In the genomic region with DNA sequence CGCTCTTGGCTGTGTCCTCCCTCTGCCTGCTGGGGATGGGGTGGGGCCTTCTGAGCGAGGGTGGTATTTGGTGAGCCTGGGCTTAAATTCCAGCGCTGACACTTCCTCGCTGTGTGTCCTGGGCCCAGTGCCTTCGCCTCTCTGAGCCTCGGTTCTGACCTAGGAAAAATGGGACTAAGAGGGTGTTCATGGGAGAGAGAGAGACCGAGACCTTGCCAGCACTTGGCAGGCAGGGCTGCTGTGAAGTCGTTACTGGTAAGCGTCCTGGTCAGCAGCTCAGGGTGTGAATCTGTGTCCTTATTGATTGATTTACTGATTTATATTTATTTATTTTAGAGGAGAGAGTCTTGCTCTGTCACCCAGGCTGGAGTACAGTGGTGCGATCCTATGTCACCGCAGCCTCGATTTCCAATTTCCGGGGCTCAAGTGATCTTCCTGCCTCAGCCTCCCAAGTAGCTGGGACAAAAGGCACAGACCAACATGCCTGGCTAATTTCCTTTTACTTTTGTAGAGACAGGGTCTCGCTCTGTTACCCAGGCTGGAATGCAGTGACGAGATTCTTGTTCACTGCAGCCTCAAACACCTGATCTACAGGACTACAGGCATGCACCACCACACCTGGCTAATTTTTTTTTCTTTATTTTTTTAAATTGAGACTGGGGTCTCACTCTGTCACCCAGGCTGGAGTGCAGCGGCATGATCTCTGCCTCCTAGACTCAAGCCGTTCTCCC, we compare ENCODE assay signal across 2 cellular contexts.
TF ChIP-seq lines count a peak whose summit lies in the region.

No MANE protein-coding gene starts in this region.

TF ChIP-seq in SK-N-SH, 30 proteins besides CTCF, POLR2A, EP300 and RAD21 (continued from another document):
- TF ChIP-seq, protein P1, sequence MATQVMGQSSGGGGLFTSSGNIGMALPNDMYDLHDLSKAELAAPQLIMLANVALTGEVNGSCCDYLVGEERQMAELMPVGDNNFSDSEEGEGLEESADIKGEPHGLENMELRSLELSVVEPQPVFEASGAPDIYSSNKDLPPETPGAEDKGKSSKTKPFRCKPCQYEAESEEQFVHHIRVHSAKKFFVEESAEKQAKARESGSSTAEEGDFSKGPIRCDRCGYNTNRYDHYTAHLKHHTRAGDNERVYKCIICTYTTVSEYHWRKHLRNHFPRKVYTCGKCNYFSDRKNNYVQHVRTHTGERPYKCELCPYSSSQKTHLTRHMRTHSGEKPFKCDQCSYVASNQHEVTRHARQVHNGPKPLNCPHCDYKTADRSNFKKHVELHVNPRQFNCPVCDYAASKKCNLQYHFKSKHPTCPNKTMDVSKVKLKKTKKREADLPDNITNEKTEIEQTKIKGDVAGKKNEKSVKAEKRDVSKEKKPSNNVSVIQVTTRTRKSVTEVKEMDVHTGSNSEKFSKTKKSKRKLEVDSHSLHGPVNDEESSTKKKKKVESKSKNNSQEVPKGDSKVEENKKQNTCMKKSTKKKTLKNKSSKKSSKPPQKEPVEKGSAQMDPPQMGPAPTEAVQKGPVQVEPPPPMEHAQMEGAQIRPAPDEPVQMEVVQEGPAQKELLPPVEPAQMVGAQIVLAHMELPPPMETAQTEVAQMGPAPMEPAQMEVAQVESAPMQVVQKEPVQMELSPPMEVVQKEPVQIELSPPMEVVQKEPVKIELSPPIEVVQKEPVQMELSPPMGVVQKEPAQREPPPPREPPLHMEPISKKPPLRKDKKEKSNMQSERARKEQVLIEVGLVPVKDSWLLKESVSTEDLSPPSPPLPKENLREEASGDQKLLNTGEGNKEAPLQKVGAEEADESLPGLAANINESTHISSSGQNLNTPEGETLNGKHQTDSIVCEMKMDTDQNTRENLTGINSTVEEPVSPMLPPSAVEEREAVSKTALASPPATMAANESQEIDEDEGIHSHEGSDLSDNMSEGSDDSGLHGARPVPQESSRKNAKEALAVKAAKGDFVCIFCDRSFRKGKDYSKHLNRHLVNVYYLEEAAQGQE (IDR thresholded peaks at IDR 0.05; ENCODE audit: low read depth, low read length) = no peak
- no peak for TF ChIP-seq NRF1 (IDR thresholded peaks at IDR 0.05; ENCODE audit: low read depth, low read length)
- TF ChIP-seq ELF1 (IDR thresholded peaks at IDR 0.05) = no peak
- TF ChIP-seq FOXJ3 (CRISPR knock-in tag; IDR thresholded peaks at IDR 0.05) = no peak
- TF ChIP-seq FOSL2 (IDR thresholded peaks at IDR 0.05; ENCODE audit: borderline replicate concordance, low read depth) = no peak
- TF ChIP-seq, protein P2, sequence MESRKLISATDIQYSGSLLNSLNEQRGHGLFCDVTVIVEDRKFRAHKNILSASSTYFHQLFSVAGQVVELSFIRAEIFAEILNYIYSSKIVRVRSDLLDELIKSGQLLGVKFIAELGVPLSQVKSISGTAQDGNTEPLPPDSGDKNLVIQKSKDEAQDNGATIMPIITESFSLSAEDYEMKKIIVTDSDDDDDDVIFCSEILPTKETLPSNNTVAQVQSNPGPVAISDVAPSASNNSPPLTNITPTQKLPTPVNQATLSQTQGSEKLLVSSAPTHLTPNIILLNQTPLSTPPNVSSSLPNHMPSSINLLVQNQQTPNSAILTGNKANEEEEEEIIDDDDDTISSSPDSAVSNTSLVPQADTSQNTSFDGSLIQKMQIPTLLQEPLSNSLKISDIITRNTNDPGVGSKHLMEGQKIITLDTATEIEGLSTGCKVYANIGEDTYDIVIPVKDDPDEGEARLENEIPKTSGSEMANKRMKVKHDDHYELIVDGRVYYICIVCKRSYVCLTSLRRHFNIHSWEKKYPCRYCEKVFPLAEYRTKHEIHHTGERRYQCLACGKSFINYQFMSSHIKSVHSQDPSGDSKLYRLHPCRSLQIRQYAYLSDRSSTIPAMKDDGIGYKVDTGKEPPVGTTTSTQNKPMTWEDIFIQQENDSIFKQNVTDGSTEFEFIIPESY (IDR thresholded peaks at IDR 0.05; ENCODE audit: borderline replicate concordance, low read depth) = no peak

TF ChIP-seq in SK-N-SH treated with all-trans-retinoic acid at 6 μM for 48 hours, 23 proteins besides CTCF, POLR2A, EP300 and RAD21 (continued from another document):
- TF ChIP-seq, protein P3, sequence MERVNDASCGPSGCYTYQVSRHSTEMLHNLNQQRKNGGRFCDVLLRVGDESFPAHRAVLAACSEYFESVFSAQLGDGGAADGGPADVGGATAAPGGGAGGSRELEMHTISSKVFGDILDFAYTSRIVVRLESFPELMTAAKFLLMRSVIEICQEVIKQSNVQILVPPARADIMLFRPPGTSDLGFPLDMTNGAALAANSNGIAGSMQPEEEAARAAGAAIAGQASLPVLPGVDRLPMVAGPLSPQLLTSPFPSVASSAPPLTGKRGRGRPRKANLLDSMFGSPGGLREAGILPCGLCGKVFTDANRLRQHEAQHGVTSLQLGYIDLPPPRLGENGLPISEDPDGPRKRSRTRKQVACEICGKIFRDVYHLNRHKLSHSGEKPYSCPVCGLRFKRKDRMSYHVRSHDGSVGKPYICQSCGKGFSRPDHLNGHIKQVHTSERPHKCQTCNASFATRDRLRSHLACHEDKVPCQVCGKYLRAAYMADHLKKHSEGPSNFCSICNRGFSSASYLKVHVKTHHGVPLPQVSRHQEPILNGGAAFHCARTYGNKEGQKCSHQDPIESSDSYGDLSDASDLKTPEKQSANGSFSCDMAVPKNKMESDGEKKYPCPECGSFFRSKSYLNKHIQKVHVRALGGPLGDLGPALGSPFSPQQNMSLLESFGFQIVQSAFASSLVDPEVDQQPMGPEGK (CRISPR knock-in tag; IDR thresholded peaks at IDR 0.05; ENCODE audit: borderline replicate concordance) = no peak
- TF ChIP-seq, protein P4, sequence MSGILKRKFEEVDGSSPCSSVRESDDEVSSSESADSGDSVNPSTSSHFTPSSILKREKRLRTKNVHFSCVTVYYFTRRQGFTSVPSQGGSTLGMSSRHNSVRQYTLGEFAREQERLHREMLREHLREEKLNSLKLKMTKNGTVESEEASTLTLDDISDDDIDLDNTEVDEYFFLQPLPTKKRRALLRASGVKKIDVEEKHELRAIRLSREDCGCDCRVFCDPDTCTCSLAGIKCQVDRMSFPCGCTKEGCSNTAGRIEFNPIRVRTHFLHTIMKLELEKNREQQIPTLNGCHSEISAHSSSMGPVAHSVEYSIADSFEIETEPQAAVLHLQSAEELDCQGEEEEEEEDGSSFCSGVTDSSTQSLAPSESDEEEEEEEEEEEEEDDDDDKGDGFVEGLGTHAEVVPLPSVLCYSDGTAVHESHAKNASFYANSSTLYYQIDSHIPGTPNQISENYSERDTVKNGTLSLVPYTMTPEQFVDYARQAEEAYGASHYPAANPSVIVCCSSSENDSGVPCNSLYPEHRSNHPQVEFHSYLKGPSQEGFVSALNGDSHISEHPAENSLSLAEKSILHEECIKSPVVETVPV (CRISPR knock-in tag; IDR thresholded peaks at IDR 0.05) = no peak
- TF ChIP-seq SNAI2 (CRISPR knock-in tag; IDR thresholded peaks at IDR 0.05) = no peak
- no peak for TF ChIP-seq ZFP3 (CRISPR knock-in tag; IDR thresholded peaks at IDR 0.05)
- no peak for TF ChIP-seq ZNF8 (CRISPR knock-in tag; IDR thresholded peaks at IDR 0.05)
- TF ChIP-seq ZC3H10 (CRISPR knock-in tag; IDR thresholded peaks at IDR 0.05) = no peak
- no peak for TF ChIP-seq CSDC2 (CRISPR knock-in tag; IDR thresholded peaks at IDR 0.05)
- TF ChIP-seq ISL1 (CRISPR knock-in tag; IDR thresholded peaks at IDR 0.05) = no peak
